Comparison of ENCODE assay signal across 25 cellular contexts in genomic region chr11:45141171-45141570, GRCh38. TPM values are rescaled to one million over a fixed set of nuclear protein-coding genes. Genes with fewer than 3 reads are reported as not detected.
DNase-seq lines count a peak whose midpoint lies in the region; ATAC-seq and TF ChIP-seq lines count a peak whose summit lies in the region.
"Had no signal": no experiment of that assay in that cellular context is flagged by ENCODE, and none has a peak within 500 bp of the region (broad histone marks: within the 10 kb centered on the region; RNA-seq: fewer than 3 reads in every experiment).

No MANE protein-coding gene starts in this region.

- H3K4me3 ChIP-seq in sigmoid colon, result no peak overlapping the region
- H3K4me3 ChIP-seq: coronary artery, SJSA1, stomach had no signal

- peaks cover 4% of the 10 kb centered on the region for H3K4me1 Mint-ChIP-seq in T-helper 17 cell
- H3K4me1 Mint-ChIP-seq in effector memory CD8-positive, alpha-beta T cell (ENCODE audit: low read depth in 2 of 2), result peaks cover 0 to 4% of the 10 kb centered on the region in 2 donors
- peaks cover 8% of the 10 kb centered on the region for H3K4me1 Mint-ChIP-seq in endothelial cell (ENCODE audit: unreplicated experiment)

- TF ChIP-seq CTCF in GM13976 (IDR thresholded peaks at IDR 0.05; ENCODE audit: borderline replicate concordance, control extremely low read depth, extremely low read depth, insufficient read depth, missing control alignments) (no peak), endothelial cell (IDR thresholded peaks at IDR 0.05; ENCODE audit: unreplicated experiment) (no peak), sigmoid colon (IDR thresholded peaks at IDR 0.05) (no peak)

- H3K9me3 Mint-ChIP-seq in effector memory CD8-positive, alpha-beta T cell, result no peaks in the 10 kb centered on the region
- no peaks in the 10 kb centered on the region for H3K9me3 Mint-ChIP-seq in endothelial cell (ENCODE audit: unreplicated experiment)
- H3K9me3 Mint-ChIP-seq: CD8-positive, alpha-beta T cell; T-helper 1 cell treated with Interleukin-12 subunit alpha and Interleukin-12 subunit beta and Interleukin-4 antibody, amounts not matched to agents 30 μg/mL and 1 μg/mL, for 36 hours; type B pancreatic cell had no signal

- H3K4me1 ChIP-seq in sigmoid colon, result peaks cover 0 to 11% (median 11%) of the 10 kb centered on the region in 4 donors

- H3K27ac ChIP-seq in sigmoid colon, result no peak overlapping the region
- H3K27ac ChIP-seq: coronary artery, HL-60, SJSA1, stomach, WERI-Rb-1 had no signal

- in situ Hi-C loops in GM13976 (cut with MboI; ENCODE audit: low sequenced_read_pairs, unreplicated experiment), result no loop called here

- peaks cover 15% of the 10 kb centered on the region for H3K27me3 Mint-ChIP-seq in T-helper 17 cell
- peaks cover 4 to 9% of the 10 kb centered on the region in 2 donors for H3K27me3 Mint-ChIP-seq in effector memory CD8-positive, alpha-beta T cell
- peaks cover 12% of the 10 kb centered on the region for H3K27me3 Mint-ChIP-seq in endothelial cell (ENCODE audit: unreplicated experiment)

- no peaks in the 10 kb centered on the region for H3K27me3 ChIP-seq in sigmoid colon

- DNase-seq in T-helper 17 cell, result no peak
- no peak for DNase-seq in effector memory CD8-positive, alpha-beta T cell
- no peak for DNase-seq in GM13976 (ENCODE audit: low spot score)
- DNase-seq in endothelial cell (ENCODE audit: low spot score), result no peak
- DNase-seq in sigmoid colon, result no peak
- DNase-seq: DMS79 treated with DMSO at 0.1 percent for 48 hours, H7, IMR-90, MV-4-11, NCI-H1930, NCI-H345, occipital lobe, stomach, WERI-Rb-1 had no signal

- H3K9me3 ChIP-seq in T-helper 17 cell (ENCODE audit: control insufficient read depth, low read length, poor library complexity, severe bottlenecking), result no peaks in the 10 kb centered on the region
- no peaks in the 10 kb centered on the region for H3K9me3 ChIP-seq in sigmoid colon
- H3K9me3 ChIP-seq: SJSA1, stomach had no signal

- ATAC-seq in GM18511 (IDR thresholded peaks at IDR 0.05; ENCODE audit: unreplicated experiment), result peak; percentile 49
- peak; percentile 76 for ATAC-seq in GM19035 (IDR thresholded peaks at IDR 0.05; ENCODE audit: unreplicated experiment)
- peak; percentile 30 for ATAC-seq in T-helper 17 cell
- peak; percentile 46 for ATAC-seq in effector memory CD8-positive, alpha-beta T cell (replicated peaks)
- ATAC-seq in HG03095 (IDR thresholded peaks at IDR 0.05; ENCODE audit: unreplicated experiment), result no peak
- ATAC-seq: CD8-positive, alpha-beta T cell; Panc1 had no signal

- TF ChIP-seq POLR2A in sigmoid colon (IDR thresholded peaks at IDR 0.05), result no peak

- no peaks in the 10 kb centered on the region for H3K36me3 ChIP-seq in sigmoid colon
- H3K36me3 ChIP-seq: SJSA1, stomach, WERI-Rb-1 had no signal

- H3K4me3 Mint-ChIP-seq in T-helper 17 cell, result no peak overlapping the region
- H3K4me3 Mint-ChIP-seq in effector memory CD8-positive, alpha-beta T cell, result no peak overlapping the region
- H3K4me3 Mint-ChIP-seq in endothelial cell (ENCODE audit: unreplicated experiment), result no peak overlapping the region
- H3K4me3 Mint-ChIP-seq: brain; CD8-positive, alpha-beta T cell; T-helper 1 cell treated with Interleukin-12 subunit alpha and Interleukin-12 subunit beta and Interleukin-4 antibody, amounts not matched to agents 30 μg/mL and 1 μg/mL, for 36 hours; type B pancreatic cell had no signal

- no peak for TF ChIP-seq EP300 in sigmoid colon (IDR thresholded peaks at IDR 0.05)

- H3K36me3 Mint-ChIP-seq in T-helper 17 cell (ENCODE audit: low read depth), result peaks cover 3% of the 10 kb centered on the region
- peaks cover 4% of the 10 kb centered on the region for H3K36me3 Mint-ChIP-seq in effector memory CD8-positive, alpha-beta T cell (ENCODE audit: insufficient read depth)
- no peaks in the 10 kb centered on the region for H3K36me3 Mint-ChIP-seq in endothelial cell (ENCODE audit: low read depth, unreplicated experiment)
- H3K36me3 Mint-ChIP-seq: brain; CD8-positive, alpha-beta T cell; type B pancreatic cell had no signal

- WGBS in sigmoid colon, 2 donors, result 6 to 15% methylated on average over 1 of the region's 1 CpG

- H3K27ac Mint-ChIP-seq in T-helper 17 cell (no peak overlapping the region), endothelial cell (ENCODE audit: unreplicated experiment) (no peak overlapping the region)
- no peak overlapping the region for H3K27ac Mint-ChIP-seq in effector memory CD8-positive, alpha-beta T cell
- H3K27ac Mint-ChIP-seq: brain; CD8-positive, alpha-beta T cell; T-helper 1 cell treated with Interleukin-12 subunit alpha and Interleukin-12 subunit beta and Interleukin-4 antibody, amounts not matched to agents 30 μg/mL and 1 μg/mL, for 36 hours; type B pancreatic cell had no signal

- intact Hi-C loops in sigmoid colon (cut with DNase I), result no loop called here

RNA-seq across cellular contexts. Expression of gene PRDM11, which starts 5.3 kb away (rescaled TPM):
- total RNA-seq in T-helper 17 cell (1 to 10 TPM; 4.6 to 6.5 TPM), endothelial cell (ENCODE audit: unreplicated experiment) (16.0 TPM), sigmoid colon (10 to 100 TPM; 12.7 to 23.2 (median 20.7) TPM)
- polyA plus RNA-seq in sigmoid colon, result 1 to 10 TPM in 2 of 3 donors, under 1 TPM in 1; 0.92 to 4.3 (median 1.8) TPM
